Comparison of ENCODE assay signal across 9 cellular contexts in the genomic region with DNA sequence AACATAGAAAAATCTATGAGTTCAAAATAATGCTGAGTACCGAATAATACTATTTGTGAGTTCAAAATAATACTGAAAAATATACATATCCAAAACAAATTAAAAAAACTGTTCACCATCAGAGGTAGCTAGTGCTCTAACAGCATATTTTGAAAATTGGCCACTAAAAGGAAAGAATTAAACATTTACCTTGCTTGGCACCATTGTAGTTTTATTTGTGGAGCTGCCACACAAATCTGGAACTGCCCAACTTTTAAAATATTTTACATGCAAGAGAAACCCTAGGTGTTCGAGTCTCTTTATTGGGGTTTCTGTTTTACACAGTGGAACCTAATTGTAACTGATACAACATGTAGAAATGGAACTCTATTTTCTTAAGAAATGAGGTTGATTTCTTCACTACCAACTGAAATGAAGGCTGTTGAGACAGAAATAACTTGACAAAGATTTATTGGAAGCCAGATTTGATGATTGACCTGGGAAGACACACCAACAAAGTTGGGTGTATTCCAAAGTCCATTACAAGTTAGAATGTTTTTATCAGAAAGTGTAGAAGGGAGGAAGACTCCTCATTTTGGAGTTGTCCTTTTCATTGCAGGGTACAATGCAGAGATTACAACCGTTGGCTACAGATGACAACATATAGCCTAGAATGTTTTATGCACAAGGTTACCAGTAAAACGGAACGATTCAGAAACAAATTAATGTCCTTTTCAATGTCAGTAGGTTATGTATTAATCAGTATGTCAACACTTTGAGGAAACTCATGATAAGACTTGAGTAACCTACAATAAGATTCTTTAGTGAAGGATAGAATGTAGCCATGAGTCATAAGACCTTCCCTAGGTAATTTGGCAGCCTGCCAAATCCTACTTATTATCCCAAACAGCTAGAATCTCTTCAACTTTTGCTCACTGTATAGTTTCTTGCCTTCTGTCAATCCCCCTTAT.
DNase-seq lines count a peak whose midpoint lies in the region; ATAC-seq and TF ChIP-seq lines count a peak whose summit lies in the region.
"Had no signal": no experiment of that assay in that cellular context is flagged by ENCODE, and none has a peak within 500 bp of the region (broad histone marks: within the 10 kb centered on the region; RNA-seq: fewer than 3 reads in every experiment).

No MANE protein-coding gene starts in this region.

- no peaks in the 10 kb centered on the region for H3K9me3 ChIP-seq in upper lobe of left lung

- TF ChIP-seq EP300 in upper lobe of left lung (IDR thresholded peaks at IDR 0.05): peak in 2 of 4 donors; percentile 38 to 79

- H3K4me1 ChIP-seq in upper lobe of left lung: no peaks in the 10 kb centered on the region

- no peak overlapping the region for H3K4me3 ChIP-seq in upper lobe of left lung

- H3K27ac ChIP-seq in upper lobe of left lung: peak overlapping the region in 3 of 4 donors; percentile 12 to 38 (median 17)

- ATAC-seq in SK-N-SH treated with all-trans-retinoic acid at 6 μM for 48 hours (peak; percentile 60), upper lobe of left lung (ENCODE audit: low FRiP score in 2 of 2) (peak in 1 of 2 donors; percentile 73), GM19023 (IDR thresholded peaks at IDR 0.05; ENCODE audit: unreplicated experiment) (no peak)

- H3K27me3 ChIP-seq in upper lobe of left lung: no peaks in the 10 kb centered on the region

- 63% methylated on average over 5 of the region's 5 CpGs for whole genome bisulfite sequencing in upper lobe of left lung, 2 donors

- TF ChIP-seq CTCF in upper lobe of left lung (IDR thresholded peaks at IDR 0.05): no peak

- no peaks in the 10 kb centered on the region for H3K36me3 ChIP-seq in upper lobe of left lung

- DNase-seq in SIG-M5 treated with dmso at 0.1 percent for 504 hours (lab: John Stamatoyannopoulos, UW; ENCODE audit: unreplicated experiment): peak; percentile 20
- DNase-seq in SIG-M5 (lab: John Stamatoyannopoulos, UW): no peak
- peak; percentile 78 for DNase-seq in iris pigment epithelial cell (ENCODE audit: low read depth)
- DNase-seq in upper lobe of left lung: peak in 1 of 2 donors; percentile 54
- DNase-seq in activated effector memory CD4-positive, alpha-beta T cell treated with Interleukin-2 at 50 U/mL for 16 hours: no peak
- no peak for DNase-seq in stimulated activated CD4-positive, alpha-beta T cell treated with anti-CD3 and anti-CD28 coated beads, Interleukin-2, amount 100 ng/mL, for 24 hours
- DNase-seq: NCI-H1930 had no signal

- no peak for TF ChIP-seq POLR2A in upper lobe of left lung (IDR thresholded peaks at IDR 0.05)

TF ChIP-seq in SK-N-SH treated with all-trans-retinoic acid at 6 μM for 48 hours, 23 proteins besides CTCF, POLR2A, EP300 and RAD21:
- TF ChIP-seq, protein P1, sequence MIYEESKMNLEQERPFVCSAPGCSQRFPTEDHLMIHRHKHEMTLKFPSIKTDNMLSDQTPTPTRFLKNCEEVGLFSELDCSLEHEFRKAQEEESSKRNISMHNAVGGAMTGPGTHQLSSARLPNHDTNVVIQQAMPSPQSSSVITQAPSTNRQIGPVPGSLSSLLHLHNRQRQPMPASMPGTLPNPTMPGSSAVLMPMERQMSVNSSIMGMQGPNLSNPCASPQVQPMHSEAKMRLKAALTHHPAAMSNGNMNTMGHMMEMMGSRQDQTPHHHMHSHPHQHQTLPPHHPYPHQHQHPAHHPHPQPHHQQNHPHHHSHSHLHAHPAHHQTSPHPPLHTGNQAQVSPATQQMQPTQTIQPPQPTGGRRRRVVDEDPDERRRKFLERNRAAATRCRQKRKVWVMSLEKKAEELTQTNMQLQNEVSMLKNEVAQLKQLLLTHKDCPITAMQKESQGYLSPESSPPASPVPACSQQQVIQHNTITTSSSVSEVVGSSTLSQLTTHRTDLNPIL (CRISPR knock-in tag; IDR thresholded peaks at IDR 0.05; ENCODE audit: low read depth): peak; percentile 13; the same call in 1 of the 2 replicates
- TF ChIP-seq ISL1 (CRISPR knock-in tag; IDR thresholded peaks at IDR 0.05) (peak; percentile 91), ARNTL (CRISPR knock-in tag; IDR thresholded peaks at IDR 0.05; ENCODE audit: borderline replicate concordance, low read depth) (no peak), RARB (CRISPR knock-in tag; IDR thresholded peaks at IDR 0.05) (no peak), CSDC2 (CRISPR knock-in tag; IDR thresholded peaks at IDR 0.05) (no peak), TOX (CRISPR knock-in tag; IDR thresholded peaks at IDR 0.05; ENCODE audit: borderline replicate concordance) (peak; percentile 80; the same call in 1 of the 2 replicates)

Comparison
In these comparisons a context has a peak if more than half of its experiments do, and no peak if none do; other contexts are left out.
1. DNase-seq: peak in SIG-M5 treated with dmso at 0.1 percent for 504 hours (single experiment) and iris pigment epithelial cell (single experiment); none in SIG-M5 (single experiment), activated effector memory CD4-positive, alpha-beta T cell treated with Interleukin-2 at 50 U/mL for 16 hours (single experiment) and stimulated activated CD4-positive, alpha-beta T cell treated with anti-CD3 and anti-CD28 coated beads, Interleukin-2, amount 100 ng/mL, for 24 hours (0 of 2).